Comparison of ENCODE assay signal across 16 cellular contexts in genomic region chr14:102589761-102590290, GRCh38. TPM values are rescaled to one million over a fixed set of nuclear protein-coding genes. Genes with fewer than 3 reads are reported as not detected.
A peak's percentile ranks its signal among the peaks of the same experiment; 100 is the strongest.
DNase-seq lines count a peak whose midpoint lies in the region; ATAC-seq and TF ChIP-seq lines count a peak whose summit lies in the region.
"Had no signal": no experiment of that assay in that cellular context is flagged by ENCODE, and none has a peak within 500 bp of the region (broad histone marks: within the 10 kb centered on the region; RNA-seq: fewer than 3 reads in every experiment).

No MANE protein-coding gene starts in this region.

- no peaks in the 10 kb centered on the region for H3K9me3 Mint-ChIP-seq in activated CD4-positive, alpha-beta T cell treated with anti-CD3 and anti-CD28 coated beads, Interleukin-2, amount 10 ng/mL, durations not matched to agents 24 days and 14 days
- peaks cover 11% of the 10 kb centered on the region for H3K9me3 Mint-ChIP-seq in glutamatergic neuron (ENCODE audit: unreplicated experiment)
- no peaks in the 10 kb centered on the region for H3K9me3 Mint-ChIP-seq in progenitor cell of endocrine pancreas (ENCODE audit: low read depth)
- H3K9me3 Mint-ChIP-seq: activated T-cell treated with anti-CD3 and anti-CD28 coated beads, Interleukin-2, amount 50 U/mL, for 72 hours had no signal

- intact Hi-C loops in activated CD4-positive, alpha-beta T cell treated with anti-CD3 and anti-CD28 coated beads, Interleukin-2, amount 10 ng/mL, durations not matched to agents 24 days and 14 days (cut with micrococcal nuclease), result loop anchor here (2.0 to 5.0 kb wide), 4 partner anchors 232 to 745 kb away; partner anchors contain the start of genes DYNC1H1, EIF5 and ZNF839

- no peak for ATAC-seq in GM21529 (IDR thresholded peaks at IDR 0.05; ENCODE audit: unreplicated experiment)
- ATAC-seq: activated T-cell treated with anti-CD3 and anti-CD28 coated beads, Interleukin-2, amount 50 U/mL, for 72 hours; heart left ventricle had no signal

- no peak for TF ChIP-seq CTCF in glutamatergic neuron (IDR thresholded peaks at IDR 0.05; ENCODE audit: partially characterized antibody, unreplicated experiment)
- TF ChIP-seq CTCF in progenitor cell of endocrine pancreas (IDR thresholded peaks at IDR 0.05; ENCODE audit: unreplicated experiment), result no peak

- H3K27ac ChIP-seq in SJSA1, result peak overlapping the region; percentile 17; the same call in 1 of the 2 replicates
- H3K27ac ChIP-seq: thyroid gland, VCaP had no signal

- peak overlapping the region; percentile 39 for H3K4me3 Mint-ChIP-seq in activated CD4-positive, alpha-beta T cell treated with anti-CD3 and anti-CD28 coated beads, Interleukin-2, amount 10 ng/mL, durations not matched to agents 24 days and 14 days
- peak overlapping the region; percentile 3 for H3K4me3 Mint-ChIP-seq in glutamatergic neuron (ENCODE audit: unreplicated experiment)
- H3K4me3 Mint-ChIP-seq in progenitor cell of endocrine pancreas (ENCODE audit: low read depth), result peak overlapping the region; percentile 59

- H3K27me3 Mint-ChIP-seq in activated CD4-positive, alpha-beta T cell treated with anti-CD3 and anti-CD28 coated beads, Interleukin-2, amount 10 ng/mL, durations not matched to agents 24 days and 14 days, result peaks cover 7% of the 10 kb centered on the region
- H3K27me3 Mint-ChIP-seq in glutamatergic neuron (ENCODE audit: unreplicated experiment) (peaks cover 7% of the 10 kb centered on the region), progenitor cell of endocrine pancreas (no peaks in the 10 kb centered on the region)

- no peak overlapping the region for H3K4me3 ChIP-seq in SJSA1
- H3K4me3 ChIP-seq: thyroid gland had no signal

- H3K36me3 ChIP-seq in SJSA1, result peaks cover 17% of the 10 kb centered on the region
- H3K36me3 ChIP-seq: heart left ventricle, thyroid gland had no signal

- H3K27ac Mint-ChIP-seq in activated CD4-positive, alpha-beta T cell treated with anti-CD3 and anti-CD28 coated beads, Interleukin-2, amount 10 ng/mL, durations not matched to agents 24 days and 14 days, result peak overlapping the region; percentile 12
- no peak overlapping the region for H3K27ac Mint-ChIP-seq in glutamatergic neuron (ENCODE audit: unreplicated experiment)
- H3K27ac Mint-ChIP-seq in progenitor cell of endocrine pancreas, result peak overlapping the region; percentile 94

- 0 out of 2 replicates have a peak, but pooled peaks cover 4% of the 10 kb centered on the region for H3K27me3 ChIP-seq in SJSA1 (replicated peaks)
- H3K27me3 ChIP-seq: heart left ventricle, thyroid gland had no signal

- peaks cover 5% of the 10 kb centered on the region for H3K36me3 Mint-ChIP-seq in activated CD4-positive, alpha-beta T cell treated with anti-CD3 and anti-CD28 coated beads, Interleukin-2, amount 10 ng/mL, durations not matched to agents 24 days and 14 days (ENCODE audit: low read depth)
- no peaks in the 10 kb centered on the region for H3K36me3 Mint-ChIP-seq in glutamatergic neuron (ENCODE audit: unreplicated experiment)
- no peaks in the 10 kb centered on the region for H3K36me3 Mint-ChIP-seq in progenitor cell of endocrine pancreas (ENCODE audit: insufficient read depth)

- no peak for DNase-seq in activated CD4-positive, alpha-beta T cell treated with anti-CD3 and anti-CD28 coated beads, Interleukin-2, amount 10 ng/mL, durations not matched to agents 24 days and 14 days
- DNase-seq in activated CD4-positive, alpha-beta T cell treated with anti-CD3 and anti-CD28 coated beads for 1 hour, result no peak
- DNase-seq in SJSA1 (ENCODE audit: low read depth in 1 of 2, low spot score in 2 of 2) (no peak), glutamatergic neuron (no peak), progenitor cell of endocrine pancreas (ENCODE audit: low spot score, unreplicated experiment) (no peak), AG20443 (ENCODE audit: low spot score) (no peak)
- DNase-seq in stimulated activated naive CD4-positive, alpha-beta T cell (lab: John Stamatoyannopoulos, UW), result no peak
- DNase-seq: activated T-cell treated with anti-CD3 and anti-CD28 coated beads, Interleukin-2, amount 50 U/mL, for 72 hours; DMS153; NCI-H1436; NCI-H69; small intestine had no signal

- peaks cover 13% of the 10 kb centered on the region for H3K4me1 Mint-ChIP-seq in activated CD4-positive, alpha-beta T cell treated with anti-CD3 and anti-CD28 coated beads, Interleukin-2, amount 10 ng/mL, durations not matched to agents 24 days and 14 days
- H3K4me1 Mint-ChIP-seq in glutamatergic neuron (ENCODE audit: low read depth, unreplicated experiment) (peaks cover 12% of the 10 kb centered on the region), progenitor cell of endocrine pancreas (ENCODE audit: low read depth) (peaks cover 39% of the 10 kb centered on the region)

- H3K4me1 ChIP-seq in SJSA1 (replicated peaks), result peaks cover 41% of the 10 kb centered on the region

- H3K9me3 ChIP-seq in SJSA1 (replicated peaks), result no peaks in the 10 kb centered on the region
- H3K9me3 ChIP-seq: heart left ventricle, thyroid gland had no signal

RNA-seq across cellular contexts. Expression of gene RCOR1, which starts 2.6 kb away (rescaled TPM):
- total RNA-seq in activated CD4-positive, alpha-beta T cell treated with anti-CD3 and anti-CD28 coated beads, Interleukin-2, amount 10 ng/mL, durations not matched to agents 24 days and 14 days, result 21.8 and 24.0 TPM in 2 replicates
- 15.4 and 21.9 TPM in 2 replicates for total RNA-seq in SJSA1 (2014; rRNA removed; shearing (Covaris generic))
- total RNA-seq in glutamatergic neuron (ENCODE audit: unreplicated experiment), result 14.3 TPM
- total RNA-seq in progenitor cell of endocrine pancreas, result 36.4 and 41.9 TPM in 2 replicates

Comparison
In these comparisons a context has a peak if more than half of its experiments do, and no peak if none do; other contexts are left out.
1. H3K4me3 Mint-ChIP-seq: peak in every context shown above with its lines; median percentile 59 in progenitor cell of endocrine pancreas; 39 in activated CD4-positive, alpha-beta T cell treated with anti-CD3 and anti-CD28 coated beads, Interleukin-2, amount 10 ng/mL, durations not matched to agents 24 days and 14 days; 3 in glutamatergic neuron.